Comparison of ENCODE assay signal across 19 cellular contexts in genomic region chr2:62824378-62824777, GRCh38.
DNase-seq lines count a peak whose midpoint lies in the region; ATAC-seq, FAIRE-seq and TF ChIP-seq lines count a peak whose summit lies in the region.
"Had no signal": no experiment of that assay in that cellular context is flagged by ENCODE, and none has a peak within 500 bp of the region (broad histone marks: within the 10 kb centered on the region; RNA-seq: fewer than 3 reads in every experiment).

No MANE protein-coding gene starts in this region.

- H3K56ac ChIP-seq in mesendoderm (ENCODE audit: low read length), result no peak overlapping the region

- POLR2A ChIA-PET in A673 (lab: Charles Lee; ENCODE audit: low non-redundant PET), result no interaction called here
- POLR2A ChIA-PET in GM12878 (lab: Charles Lee), result no interaction called here

- TF ChIP-seq CTCF in A673 (conservative IDR thresholded peaks at IDR 0.05; ENCODE audit: low read depth, low read length), result no peak
- TF ChIP-seq CTCF in GM12878 (IDR thresholded peaks at IDR 0.05 in 2 of 3, conservative IDR thresholded peaks at IDR 0.05 in 1 of 3; ENCODE audit: control insufficient read depth in 2 of 3, extremely low read depth in 1 of 3, insufficient read depth in 1 of 3, low read depth in 3 of 3, low read length in 3 of 3), result no peak
- TF ChIP-seq CTCF in upper lobe of right lung (IDR thresholded peaks at IDR 0.05), result no peak
- TF ChIP-seq CTCF in mesothelial cell of epicardium (IDR thresholded peaks at IDR 0.05; ENCODE audit: unreplicated experiment), result no peak

- H2BK15ac ChIP-seq in mesendoderm (replicated peaks; ENCODE audit: low read depth), result no peak overlapping the region

- H3K27me3 ChIP-seq in A673 (replicated peaks; ENCODE audit: insufficient read depth, low read depth, low read length, poor library complexity) (no peaks in the 10 kb centered on the region), Karpas-422 (ENCODE audit: low read length) (no peaks in the 10 kb centered on the region), GM12878 (replicated peaks in 1 of 2; ENCODE audit: control insufficient read depth in 2 of 2, insufficient read depth in 2 of 2, low read length in 1 of 2) (no peaks in the 10 kb centered on the region), upper lobe of right lung (no peaks in the 10 kb centered on the region), mesendoderm (ENCODE audit: insufficient read depth, low read length, poor library complexity) (no peaks in the 10 kb centered on the region)
- H3K27me3 ChIP-seq: BLaER1 treated with 17β-estradiol and CSF1 and Interleukin-3, amounts not matched to agents 10 nM and 100 nM had no signal

- no peak overlapping the region for H4K8ac ChIP-seq in mesendoderm (ENCODE audit: low read depth, low read length)

- H3K36me3 ChIP-seq in A673 (ENCODE audit: insufficient read depth, low read length, poor library complexity, severe bottlenecking) (no peaks in the 10 kb centered on the region), Karpas-422 (ENCODE audit: insufficient read depth, low read length) (peaks cover 20% of the 10 kb centered on the region), GM12878 (ENCODE audit: control insufficient read depth in 2 of 2, insufficient read depth in 2 of 2, low read length in 1 of 2) (no peaks in the 10 kb centered on the region), upper lobe of right lung (no peaks in the 10 kb centered on the region), mesendoderm (ENCODE audit: control insufficient read depth, insufficient read depth, low read length) (no peaks in the 10 kb centered on the region)

- H3K23ac ChIP-seq in mesendoderm (ENCODE audit: low read length), result no peak overlapping the region

- no peak overlapping the region for H2BK120ac ChIP-seq in mesendoderm (ENCODE audit: low read depth, low read length)

- no peak overlapping the region for H3K27ac ChIP-seq in A673 (ENCODE audit: low read depth, low read length, poor library complexity, severe bottlenecking)
- peak overlapping the region; percentile 70 for H3K27ac ChIP-seq in Karpas-422 (ENCODE audit: low read length)
- no peak overlapping the region for H3K27ac ChIP-seq in GM12878 (ENCODE audit: control insufficient read depth, insufficient read depth)
- H3K27ac ChIP-seq in upper lobe of right lung, result no peak overlapping the region
- no peak overlapping the region for H3K27ac ChIP-seq in mesendoderm (ENCODE audit: low read depth, low read length)
- H3K27ac ChIP-seq: BLaER1 treated with 17β-estradiol and CSF1 and Interleukin-3, amounts not matched to agents 10 nM and 100 nM; HL-60; KMS-11 had no signal

- H3K27me3 Mint-ChIP-seq in immature natural killer cell (ENCODE audit: low read depth in 3 of 3) (no peaks in the 10 kb centered on the region), mesothelial cell of epicardium (ENCODE audit: low read depth) (no peaks in the 10 kb centered on the region)
- H3K27me3 Mint-ChIP-seq: B cell; CD4-positive, CD25-positive, alpha-beta regulatory T cell; CD8-positive, alpha-beta memory T cell had no signal

- H4K20me1 ChIP-seq in Karpas-422 (ENCODE audit: insufficient read depth, low read depth, low read length) (no peaks in the 10 kb centered on the region), GM12878 (ENCODE audit: control insufficient read depth, insufficient read depth) (no peaks in the 10 kb centered on the region)
- H4K20me1 ChIP-seq: BLaER1 treated with 17β-estradiol and CSF1 and Interleukin-3, amounts not matched to agents 10 nM and 100 nM had no signal

- CTCF ChIA-PET in A673 (lab: Charles Lee), result no interaction called here
- CTCF ChIA-PET in GM12878 (lab: Yijun Ruan, JAX), result interaction anchor here (0.7 to 1.7 kb wide), 5 partner anchors 9 to 193 kb away, joined by 3 to 7 read pairs (median 4); no protein-coding TSS in a partner anchor

- no peak overlapping the region for H3K4me3 Mint-ChIP-seq in immature natural killer cell
- no peak overlapping the region for H3K4me3 Mint-ChIP-seq in mesothelial cell of epicardium
- H3K4me3 Mint-ChIP-seq: B cell; CD4-positive, CD25-positive, alpha-beta regulatory T cell; CD8-positive, alpha-beta memory T cell had no signal

- H3K18ac ChIP-seq in mesendoderm (ENCODE audit: low read length), result no peak overlapping the region

- no peak for TF ChIP-seq POLR2A in GM12878 (IDR thresholded peaks at IDR 0.05; ENCODE audit: low read depth, low read length)

- H3K4me1 Mint-ChIP-seq in immature natural killer cell (no peaks in the 10 kb centered on the region), mesothelial cell of epicardium (peaks cover 21% of the 10 kb centered on the region)
- H3K4me1 Mint-ChIP-seq: B cell had no signal

- H2AK5ac ChIP-seq in mesendoderm (ENCODE audit: low read length), result no peak overlapping the region

- H4K5ac ChIP-seq in mesendoderm (ENCODE audit: low read length), result no peak overlapping the region

- H3K9me3 ChIP-seq in A673 (ENCODE audit: low read depth, low read length, poor library complexity, severe bottlenecking) (no peaks in the 10 kb centered on the region), Karpas-422 (ENCODE audit: low read length) (no peaks in the 10 kb centered on the region), GM12878 (replicated peaks; ENCODE audit: control insufficient read depth, insufficient read depth, low read length) (no peaks in the 10 kb centered on the region), upper lobe of right lung (no peaks in the 10 kb centered on the region)
- H3K9me3 ChIP-seq: BLaER1 treated with 17β-estradiol and CSF1 and Interleukin-3, amounts not matched to agents 10 nM and 100 nM; Caco-2 had no signal

- no peak for FAIRE-seq in GM12878 (lab: Jason Lieb, UNC)
- FAIRE-seq: D721Med had no signal

- DNase-seq in A673 (ENCODE audit: low spot score), result peak; percentile 6
- peak; percentile 72 for DNase-seq in Karpas-422
- DNase-seq in GM12878 (ENCODE audit: low read depth, low spot score), result no peak
- no peak for DNase-seq in upper lobe of right lung
- no peak for DNase-seq in immature natural killer cell
- no peak for DNase-seq in mesothelial cell of epicardium (ENCODE audit: low spot score in 2 of 2, unreplicated experiment in 2 of 2)
- no peak for DNase-seq in mesendoderm
- DNase-seq: Caco-2; CD4-positive, CD25-positive, alpha-beta regulatory T cell; CD8-positive, alpha-beta memory T cell; GDM1; GOT3; H7 had no signal

- in situ Hi-C loops in GM12878 (cut with MboI), result no loop called here

- H3K36me3 Mint-ChIP-seq in immature natural killer cell (peaks cover 8 to 10% (median 9%) of the 10 kb centered on the region in 3 donors), mesothelial cell of epicardium (peaks cover 14% of the 10 kb centered on the region)

- BruUV-seq in A673 (replicated peaks; lab: Mats Ljungman, UMichigan) (no TSS peak), GM12878 (replicated peaks; lab: Mats Ljungman, UMichigan) (no TSS peak)

- H3K4me1 ChIP-seq in A673 (ENCODE audit: insufficient read depth, low read length, poor library complexity, severe bottlenecking), result peaks cover 13% of the 10 kb centered on the region
- H3K4me1 ChIP-seq in Karpas-422 (ENCODE audit: low read length), result peaks cover 55% of the 10 kb centered on the region
- H3K4me1 ChIP-seq in GM12878 (ENCODE audit: control insufficient read depth, insufficient read depth, low read length), result no peaks in the 10 kb centered on the region
- H3K4me1 ChIP-seq in upper lobe of right lung, result peaks cover 6% of the 10 kb centered on the region
- H3K4me1 ChIP-seq in mesendoderm (ENCODE audit: control insufficient read depth, low read depth, low read length), result no peaks in the 10 kb centered on the region
- H3K4me1 ChIP-seq: BLaER1 treated with 17β-estradiol and CSF1 and Interleukin-3, amounts not matched to agents 10 nM and 100 nM had no signal

- H3K27ac Mint-ChIP-seq in immature natural killer cell, result no peak overlapping the region
- H3K27ac Mint-ChIP-seq in mesothelial cell of epicardium, result no peak overlapping the region
- H3K27ac Mint-ChIP-seq: B cell; CD4-positive, CD25-positive, alpha-beta regulatory T cell; CD8-positive, alpha-beta memory T cell had no signal

- no peak overlapping the region for H2AFZ ChIP-seq in Karpas-422 (ENCODE audit: low read length)
- no peak overlapping the region for H2AFZ ChIP-seq in GM12878 (ENCODE audit: control insufficient read depth, low read depth, low read length)

- TF ChIP-seq EP300 in GM12878 (IDR thresholded peaks at IDR 0.05; ENCODE audit: borderline replicate concordance in 1 of 2, control insufficient read depth in 1 of 2, low read depth in 2 of 2, low read length in 2 of 2), result no peak

- H3K9me3 Mint-ChIP-seq in immature natural killer cell, result no peaks in the 10 kb centered on the region
- H3K9me3 Mint-ChIP-seq in mesothelial cell of epicardium, result peaks cover 4% of the 10 kb centered on the region

- no peak overlapping the region for H2BK5ac ChIP-seq in mesendoderm (ENCODE audit: low read length)

- H3K9ac ChIP-seq in Karpas-422 (ENCODE audit: low read length), result no peak overlapping the region
- H3K9ac ChIP-seq in GM12878 (ENCODE audit: control insufficient read depth, insufficient read depth, low read length), result no peak overlapping the region
- H3K9ac ChIP-seq in mesendoderm (ENCODE audit: low read length), result no peak overlapping the region
- H3K9ac ChIP-seq: BLaER1 treated with 17β-estradiol and CSF1 and Interleukin-3, amounts not matched to agents 10 nM and 100 nM; KMS-11 had no signal

- H3K9me2 ChIP-seq in Karpas-422 (replicated peaks; ENCODE audit: insufficient read depth, low read length), result no peaks in the 10 kb centered on the region

- intact Hi-C loops in A673 (cut with micrococcal nuclease; ENCODE audit: unreplicated experiment) (no loop called here), GM12878 (cut with micrococcal nuclease; ENCODE audit: unreplicated experiment) (no loop called here), upper lobe of right lung (cut with DNase I) (no loop called here)

- peaks cover 37% of the 10 kb centered on the region for H3K79me2 ChIP-seq in Karpas-422 (ENCODE audit: low read length)
- H3K79me2 ChIP-seq in GM12878 (ENCODE audit: control insufficient read depth, insufficient read depth, low read length), result no peaks in the 10 kb centered on the region
- no peaks in the 10 kb centered on the region for H3K79me2 ChIP-seq in mesendoderm (ENCODE audit: control insufficient read depth, insufficient read depth, low read length)

- no peaks in the 10 kb centered on the region for H3K79me1 ChIP-seq in mesendoderm (ENCODE audit: low read length)

- no peak overlapping the region for H3K4ac ChIP-seq in mesendoderm (ENCODE audit: low read depth, low read length)

- H3K4me2 ChIP-seq in Karpas-422 (ENCODE audit: low read depth, low read length, poor library complexity, severe bottlenecking), result peak overlapping the region; percentile 46
- H3K4me2 ChIP-seq in GM12878 (ENCODE audit: control insufficient read depth, insufficient read depth), result no peak overlapping the region
- H3K4me2 ChIP-seq in mesendoderm (ENCODE audit: low read length), result no peak overlapping the region
- H3K4me2 ChIP-seq: BLaER1 treated with 17β-estradiol and CSF1 and Interleukin-3, amounts not matched to agents 10 nM and 100 nM; KMS-11 had no signal

- H3K4me3 ChIP-seq in A673 (ENCODE audit: low read depth, low read length, poor library complexity, severe bottlenecking), result no peak overlapping the region
- H3K4me3 ChIP-seq in Karpas-422 (ENCODE audit: low read length), result no peak overlapping the region
- no peak overlapping the region for H3K4me3 ChIP-seq in GM12878
- H3K4me3 ChIP-seq in upper lobe of right lung, result no peak overlapping the region
- no peak overlapping the region for H3K4me3 ChIP-seq in mesendoderm (ENCODE audit: low read length)
- H3K4me3 ChIP-seq: BLaER1 treated with 17β-estradiol and CSF1 and Interleukin-3, amounts not matched to agents 10 nM and 100 nM had no signal

- SMC1A ChIA-PET in GM12878 (lab: Charles Lee; ENCODE audit: uncharacterized antibody, unreplicated experiment), result interaction anchor here (0.7 to 2.0 kb wide), 8 partner anchors 9 to 126 kb away, joined by 3 to 6 read pairs (median 4); no protein-coding TSS in a partner anchor

- RAD21 ChIA-PET in GM12878 (lab: Charles Lee; ENCODE audit: unreplicated experiment), result no interaction called here

- no peak for TF ChIP-seq RAD21 in GM12878 (IDR thresholded peaks at IDR 0.05; ENCODE audit: insufficient read depth, low read depth, low read length)

- ATAC-seq in GM12878, result no peak
- ATAC-seq in upper lobe of right lung, result peak; percentile 41
- ATAC-seq: HCT116 had no signal

Comparison
In these comparisons a context has a peak if more than half of its experiments do, and no peak if none do; other contexts are left out.
1. DNase-seq: peak in A673 (single experiment) and Karpas-422 (single experiment); none in GM12878 (single experiment), upper lobe of right lung (single experiment), immature natural killer cell (0 of 3), mesothelial cell of epicardium (0 of 2) and mesendoderm (single experiment).